In the genomic region with DNA sequence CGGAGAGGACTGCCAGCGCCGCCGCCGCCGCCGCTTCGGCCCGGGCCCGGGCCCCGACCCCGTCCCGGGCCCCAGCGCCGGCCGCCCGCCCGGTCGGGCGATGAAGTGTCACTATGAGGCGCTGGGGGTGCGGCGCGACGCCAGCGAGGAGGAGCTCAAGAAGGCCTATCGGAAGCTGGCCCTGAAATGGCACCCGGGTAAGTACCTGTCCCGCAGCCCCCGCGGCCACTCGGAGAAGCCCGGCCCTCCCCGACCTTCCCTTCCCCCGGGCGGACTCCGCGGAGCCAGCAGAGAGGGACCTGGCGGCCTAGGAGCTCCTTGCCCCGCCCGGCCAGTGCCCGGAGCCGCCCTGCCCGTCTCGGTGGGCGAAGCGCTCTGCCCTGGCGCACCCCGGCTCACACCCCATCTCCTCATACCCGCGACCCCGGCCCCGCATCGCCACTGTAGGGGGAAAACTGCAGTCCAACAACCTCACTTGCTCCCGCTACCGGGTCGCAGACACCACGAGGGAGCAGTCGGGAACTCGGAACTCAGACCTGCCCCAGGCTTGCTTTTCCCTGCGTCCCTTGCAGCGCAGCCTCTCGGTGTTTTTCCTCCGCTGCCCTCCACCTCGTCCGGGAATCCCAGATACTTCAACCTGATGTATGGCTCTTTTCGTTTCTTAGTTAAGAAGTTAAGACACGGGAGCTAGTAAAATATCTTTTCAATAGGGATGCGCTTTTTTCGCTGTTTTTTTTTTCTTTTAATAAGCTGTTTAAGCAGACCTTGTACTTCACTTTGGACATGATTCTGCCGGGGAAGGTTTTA, we compare ENCODE assay signal across 1 cellular context.
A peak's percentile ranks its signal among the peaks of the same experiment; 100 is the strongest.
TF ChIP-seq lines count a peak whose summit lies in the region.

No MANE protein-coding gene starts in this region.

TF ChIP-seq in GM12878, 131 proteins besides CTCF, POLR2A, EP300 and RAD21 (continued from another document and continues in another):
- TF ChIP-seq, protein P1, sequence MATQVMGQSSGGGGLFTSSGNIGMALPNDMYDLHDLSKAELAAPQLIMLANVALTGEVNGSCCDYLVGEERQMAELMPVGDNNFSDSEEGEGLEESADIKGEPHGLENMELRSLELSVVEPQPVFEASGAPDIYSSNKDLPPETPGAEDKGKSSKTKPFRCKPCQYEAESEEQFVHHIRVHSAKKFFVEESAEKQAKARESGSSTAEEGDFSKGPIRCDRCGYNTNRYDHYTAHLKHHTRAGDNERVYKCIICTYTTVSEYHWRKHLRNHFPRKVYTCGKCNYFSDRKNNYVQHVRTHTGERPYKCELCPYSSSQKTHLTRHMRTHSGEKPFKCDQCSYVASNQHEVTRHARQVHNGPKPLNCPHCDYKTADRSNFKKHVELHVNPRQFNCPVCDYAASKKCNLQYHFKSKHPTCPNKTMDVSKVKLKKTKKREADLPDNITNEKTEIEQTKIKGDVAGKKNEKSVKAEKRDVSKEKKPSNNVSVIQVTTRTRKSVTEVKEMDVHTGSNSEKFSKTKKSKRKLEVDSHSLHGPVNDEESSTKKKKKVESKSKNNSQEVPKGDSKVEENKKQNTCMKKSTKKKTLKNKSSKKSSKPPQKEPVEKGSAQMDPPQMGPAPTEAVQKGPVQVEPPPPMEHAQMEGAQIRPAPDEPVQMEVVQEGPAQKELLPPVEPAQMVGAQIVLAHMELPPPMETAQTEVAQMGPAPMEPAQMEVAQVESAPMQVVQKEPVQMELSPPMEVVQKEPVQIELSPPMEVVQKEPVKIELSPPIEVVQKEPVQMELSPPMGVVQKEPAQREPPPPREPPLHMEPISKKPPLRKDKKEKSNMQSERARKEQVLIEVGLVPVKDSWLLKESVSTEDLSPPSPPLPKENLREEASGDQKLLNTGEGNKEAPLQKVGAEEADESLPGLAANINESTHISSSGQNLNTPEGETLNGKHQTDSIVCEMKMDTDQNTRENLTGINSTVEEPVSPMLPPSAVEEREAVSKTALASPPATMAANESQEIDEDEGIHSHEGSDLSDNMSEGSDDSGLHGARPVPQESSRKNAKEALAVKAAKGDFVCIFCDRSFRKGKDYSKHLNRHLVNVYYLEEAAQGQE (IDR thresholded peaks at IDR 0.05; ENCODE audit: low read depth, low read length) = no peak
- TF ChIP-seq LARP7 (IDR thresholded peaks at IDR 0.05) (peak; percentile 39; the same call in 1 of the 2 replicates), ZNF384 (IDR thresholded peaks at IDR 0.05; ENCODE audit: borderline replicate concordance, low read depth, low read length) (no peak), ETV6 (conservative IDR thresholded peaks at IDR 0.05 in 1 of 2, IDR thresholded peaks at IDR 0.05 in 1 of 2; ENCODE audit: borderline replicate concordance in 1 of 2, low read depth in 1 of 2) (no peak), MYC (IDR thresholded peaks at IDR 0.05; ENCODE audit: insufficient read depth, insufficient read length, insufficient replicate concordance, low read length, severe bottlenecking) (peak; percentile 52), DPF2 (IDR thresholded peaks at IDR 0.05) (peak; percentile 58; the same call in 1 of the 2 replicates), FOXM1 (IDR thresholded peaks at IDR 0.05; ENCODE audit: low read depth, low read length) (no peak), KDM1A (IDR thresholded peaks at IDR 0.05; ENCODE audit: borderline replicate concordance) (no peak), BHLHE40 (IDR thresholded peaks at IDR 0.05; ENCODE audit: borderline replicate concordance in 1 of 2, low read depth in 2 of 2, low read length in 1 of 2) (no peak), POLR2AphosphoS2 (IDR thresholded peaks at IDR 0.05; ENCODE audit: low read depth, low read length) (no peak; the same call in 1 of the 2 replicates), FOXK2 (IDR thresholded peaks at IDR 0.05) (no peak), CEBPB (IDR thresholded peaks at IDR 0.05; ENCODE audit: borderline replicate concordance in 1 of 2, low read depth in 2 of 2, low read length in 2 of 2) (no peak), IKZF2 (IDR thresholded peaks at IDR 0.05) (peak; percentile 26 to 28; a peak in 3 of 4 replicates), CREM (IDR thresholded peaks at IDR 0.05; ENCODE audit: low read depth) (no peak; the same call in 1 of the 2 replicates), MYB (IDR thresholded peaks at IDR 0.05; ENCODE audit: borderline replicate concordance, low read depth, low read length) (no peak), RAD51 (IDR thresholded peaks at IDR 0.05) (no peak), PAX8 (IDR thresholded peaks at IDR 0.05) (no peak), YY1 (IDR thresholded peaks at IDR 0.05; ENCODE audit: low read depth, low read length) (peak; percentile 79; the same call in 1 of the 2 replicates), IKZF1 (conservative IDR thresholded peaks at IDR 0.05) (peak; percentile 55), ASH2L (IDR thresholded peaks at IDR 0.05; ENCODE audit: borderline replicate concordance, low read depth) (no peak), NR2F1 (conservative IDR thresholded peaks at IDR 0.05) (peak; percentile 50), RB1 (IDR thresholded peaks at IDR 0.05; ENCODE audit: borderline replicate concordance) (no peak), HDAC6 (IDR thresholded peaks at IDR 0.05; ENCODE audit: unreplicated experiment) (no peak), NR2C2 (IDR thresholded peaks at IDR 0.05; ENCODE audit: borderline replicate concordance, control insufficient read depth, insufficient read length, low read depth) (no peak), PML (IDR thresholded peaks at IDR 0.05; ENCODE audit: low read length) (no peak), CHD4 (IDR thresholded peaks at IDR 0.05) (no peak), SRF (IDR thresholded peaks at IDR 0.05; ENCODE audit: low read depth in 2 of 2, low read length in 2 of 2) (0 out of 4 replicates have a peak, but pooled peaks of 1 of the 2 experiments have one; percentile 7), TAF1 (IDR thresholded peaks at IDR 0.05; ENCODE audit: borderline replicate concordance, low read depth, low read length) (peak; percentile 64; the same call in 1 of the 2 replicates), CREB1 (IDR thresholded peaks at IDR 0.05; ENCODE audit: low read depth) (no peak), CBX5 (IDR thresholded peaks at IDR 0.05; ENCODE audit: low read depth) (no peak), STAT3 (IDR thresholded peaks at IDR 0.05; ENCODE audit: low read depth, low read length) (no peak), EED (IDR thresholded peaks at IDR 0.05; ENCODE audit: low read depth) (0 out of 2 replicates have a peak, but pooled peaks have one; percentile 22), SIX5 (IDR thresholded peaks at IDR 0.05; ENCODE audit: low read depth, low read length, severe bottlenecking) (no peak), POU2F2 (IDR thresholded peaks at IDR 0.05; ENCODE audit: borderline replicate concordance, low read depth, low read length) (peak; percentile 21; the same call in 1 of the 3 replicates), ZZZ3 (IDR thresholded peaks at IDR 0.05; ENCODE audit: control insufficient read depth, insufficient read length, low read depth) (no peak), RUNX3 (IDR thresholded peaks at IDR 0.05; ENCODE audit: low read length) (0 out of 2 replicates have a peak, but pooled peaks have one; percentile 14), TCF12 (IDR thresholded peaks at IDR 0.05; ENCODE audit: low read depth, low read length) (peak; percentile 45; the same call in 1 of the 2 replicates)
- TF ChIP-seq, protein P2, sequence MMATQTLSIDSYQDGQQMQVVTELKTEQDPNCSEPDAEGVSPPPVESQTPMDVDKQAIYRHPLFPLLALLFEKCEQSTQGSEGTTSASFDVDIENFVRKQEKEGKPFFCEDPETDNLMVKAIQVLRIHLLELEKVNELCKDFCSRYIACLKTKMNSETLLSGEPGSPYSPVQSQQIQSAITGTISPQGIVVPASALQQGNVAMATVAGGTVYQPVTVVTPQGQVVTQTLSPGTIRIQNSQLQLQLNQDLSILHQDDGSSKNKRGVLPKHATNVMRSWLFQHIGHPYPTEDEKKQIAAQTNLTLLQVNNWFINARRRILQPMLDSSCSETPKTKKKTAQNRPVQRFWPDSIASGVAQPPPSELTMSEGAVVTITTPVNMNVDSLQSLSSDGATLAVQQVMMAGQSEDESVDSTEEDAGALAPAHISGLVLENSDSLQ (IDR thresholded peaks at IDR 0.05) = no peak; the same call in 1 of the 2 replicates
- TF ChIP-seq, protein P3, sequence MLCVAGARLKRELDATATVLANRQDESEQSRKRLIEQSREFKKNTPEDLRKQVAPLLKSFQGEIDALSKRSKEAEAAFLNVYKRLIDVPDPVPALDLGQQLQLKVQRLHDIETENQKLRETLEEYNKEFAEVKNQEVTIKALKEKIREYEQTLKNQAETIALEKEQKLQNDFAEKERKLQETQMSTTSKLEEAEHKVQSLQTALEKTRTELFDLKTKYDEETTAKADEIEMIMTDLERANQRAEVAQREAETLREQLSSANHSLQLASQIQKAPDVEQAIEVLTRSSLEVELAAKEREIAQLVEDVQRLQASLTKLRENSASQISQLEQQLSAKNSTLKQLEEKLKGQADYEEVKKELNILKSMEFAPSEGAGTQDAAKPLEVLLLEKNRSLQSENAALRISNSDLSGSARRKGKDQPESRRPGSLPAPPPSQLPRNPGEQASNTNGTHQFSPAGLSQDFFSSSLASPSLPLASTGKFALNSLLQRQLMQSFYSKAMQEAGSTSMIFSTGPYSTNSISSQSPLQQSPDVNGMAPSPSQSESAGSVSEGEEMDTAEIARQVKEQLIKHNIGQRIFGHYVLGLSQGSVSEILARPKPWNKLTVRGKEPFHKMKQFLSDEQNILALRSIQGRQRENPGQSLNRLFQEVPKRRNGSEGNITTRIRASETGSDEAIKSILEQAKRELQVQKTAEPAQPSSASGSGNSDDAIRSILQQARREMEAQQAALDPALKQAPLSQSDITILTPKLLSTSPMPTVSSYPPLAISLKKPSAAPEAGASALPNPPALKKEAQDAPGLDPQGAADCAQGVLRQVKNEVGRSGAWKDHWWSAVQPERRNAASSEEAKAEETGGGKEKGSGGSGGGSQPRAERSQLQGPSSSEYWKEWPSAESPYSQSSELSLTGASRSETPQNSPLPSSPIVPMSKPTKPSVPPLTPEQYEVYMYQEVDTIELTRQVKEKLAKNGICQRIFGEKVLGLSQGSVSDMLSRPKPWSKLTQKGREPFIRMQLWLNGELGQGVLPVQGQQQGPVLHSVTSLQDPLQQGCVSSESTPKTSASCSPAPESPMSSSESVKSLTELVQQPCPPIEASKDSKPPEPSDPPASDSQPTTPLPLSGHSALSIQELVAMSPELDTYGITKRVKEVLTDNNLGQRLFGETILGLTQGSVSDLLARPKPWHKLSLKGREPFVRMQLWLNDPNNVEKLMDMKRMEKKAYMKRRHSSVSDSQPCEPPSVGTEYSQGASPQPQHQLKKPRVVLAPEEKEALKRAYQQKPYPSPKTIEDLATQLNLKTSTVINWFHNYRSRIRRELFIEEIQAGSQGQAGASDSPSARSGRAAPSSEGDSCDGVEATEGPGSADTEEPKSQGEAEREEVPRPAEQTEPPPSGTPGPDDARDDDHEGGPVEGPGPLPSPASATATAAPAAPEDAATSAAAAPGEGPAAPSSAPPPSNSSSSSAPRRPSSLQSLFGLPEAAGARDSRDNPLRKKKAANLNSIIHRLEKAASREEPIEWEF (IDR thresholded peaks at IDR 0.05; ENCODE audit: insufficient replicate concordance, low read depth, low read length) = no peak
- TF ChIP-seq, protein P4, sequence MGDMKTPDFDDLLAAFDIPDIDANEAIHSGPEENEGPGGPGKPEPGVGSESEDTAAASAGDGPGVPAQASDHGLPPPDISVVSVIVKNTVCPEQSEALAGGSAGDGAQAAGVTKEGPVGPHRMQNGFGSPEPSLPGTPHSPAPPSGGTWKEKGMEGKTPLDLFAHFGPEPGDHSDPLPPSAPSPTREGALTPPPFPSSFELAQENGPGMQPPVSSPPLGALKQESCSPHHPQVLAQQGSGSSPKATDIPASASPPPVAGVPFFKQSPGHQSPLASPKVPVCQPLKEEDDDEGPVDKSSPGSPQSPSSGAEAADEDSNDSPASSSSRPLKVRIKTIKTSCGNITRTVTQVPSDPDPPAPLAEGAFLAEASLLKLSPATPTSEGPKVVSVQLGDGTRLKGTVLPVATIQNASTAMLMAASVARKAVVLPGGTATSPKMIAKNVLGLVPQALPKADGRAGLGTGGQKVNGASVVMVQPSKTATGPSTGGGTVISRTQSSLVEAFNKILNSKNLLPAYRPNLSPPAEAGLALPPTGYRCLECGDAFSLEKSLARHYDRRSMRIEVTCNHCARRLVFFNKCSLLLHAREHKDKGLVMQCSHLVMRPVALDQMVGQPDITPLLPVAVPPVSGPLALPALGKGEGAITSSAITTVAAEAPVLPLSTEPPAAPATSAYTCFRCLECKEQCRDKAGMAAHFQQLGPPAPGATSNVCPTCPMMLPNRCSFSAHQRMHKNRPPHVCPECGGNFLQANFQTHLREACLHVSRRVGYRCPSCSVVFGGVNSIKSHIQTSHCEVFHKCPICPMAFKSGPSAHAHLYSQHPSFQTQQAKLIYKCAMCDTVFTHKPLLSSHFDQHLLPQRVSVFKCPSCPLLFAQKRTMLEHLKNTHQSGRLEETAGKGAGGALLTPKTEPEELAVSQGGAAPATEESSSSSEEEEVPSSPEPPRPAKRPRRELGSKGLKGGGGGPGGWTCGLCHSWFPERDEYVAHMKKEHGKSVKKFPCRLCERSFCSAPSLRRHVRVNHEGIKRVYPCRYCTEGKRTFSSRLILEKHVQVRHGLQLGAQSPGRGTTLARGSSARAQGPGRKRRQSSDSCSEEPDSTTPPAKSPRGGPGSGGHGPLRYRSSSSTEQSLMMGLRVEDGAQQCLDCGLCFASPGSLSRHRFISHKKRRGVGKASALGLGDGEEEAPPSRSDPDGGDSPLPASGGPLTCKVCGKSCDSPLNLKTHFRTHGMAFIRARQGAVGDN (IDR thresholded peaks at IDR 0.05) = peak; percentile 27; the same call in 1 of the 2 replicates
- TF ChIP-seq, protein P5, sequence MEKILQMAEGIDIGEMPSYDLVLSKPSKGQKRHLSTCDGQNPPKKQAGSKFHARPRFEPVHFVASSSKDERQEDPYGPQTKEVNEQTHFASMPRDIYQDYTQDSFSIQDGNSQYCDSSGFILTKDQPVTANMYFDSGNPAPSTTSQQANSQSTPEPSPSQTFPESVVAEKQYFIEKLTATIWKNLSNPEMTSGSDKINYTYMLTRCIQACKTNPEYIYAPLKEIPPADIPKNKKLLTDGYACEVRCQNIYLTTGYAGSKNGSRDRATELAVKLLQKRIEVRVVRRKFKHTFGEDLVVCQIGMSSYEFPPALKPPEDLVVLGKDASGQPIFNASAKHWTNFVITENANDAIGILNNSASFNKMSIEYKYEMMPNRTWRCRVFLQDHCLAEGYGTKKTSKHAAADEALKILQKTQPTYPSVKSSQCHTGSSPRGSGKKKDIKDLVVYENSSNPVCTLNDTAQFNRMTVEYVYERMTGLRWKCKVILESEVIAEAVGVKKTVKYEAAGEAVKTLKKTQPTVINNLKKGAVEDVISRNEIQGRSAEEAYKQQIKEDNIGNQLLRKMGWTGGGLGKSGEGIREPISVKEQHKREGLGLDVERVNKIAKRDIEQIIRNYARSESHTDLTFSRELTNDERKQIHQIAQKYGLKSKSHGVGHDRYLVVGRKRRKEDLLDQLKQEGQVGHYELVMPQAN (conservative IDR thresholded peaks at IDR 0.05) = peak; percentile 24; the same call in 1 of the 2 replicates
- TF ChIP-seq, protein P6, sequence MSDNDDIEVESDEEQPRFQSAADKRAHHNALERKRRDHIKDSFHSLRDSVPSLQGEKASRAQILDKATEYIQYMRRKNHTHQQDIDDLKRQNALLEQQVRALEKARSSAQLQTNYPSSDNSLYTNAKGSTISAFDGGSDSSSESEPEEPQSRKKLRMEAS (IDR thresholded peaks at IDR 0.05; ENCODE audit: low read depth, low read length) = no peak
